24 cellular contexts compared by ENCODE assay signal in genomic region chr10:118311505-118311904, GRCh38. TPM values are rescaled to one million over a fixed set of nuclear protein-coding genes. Genes with fewer than 3 reads are reported as not detected.
DNase-seq lines count a peak whose midpoint lies in the region; ATAC-seq and TF ChIP-seq lines count a peak whose summit lies in the region.
"Had no signal": no experiment of that assay in that cellular context is flagged by ENCODE, and none has a peak within 500 bp of the region (broad histone marks: within the 10 kb centered on the region; RNA-seq: fewer than 3 reads in every experiment).

No MANE protein-coding gene starts in this region.

- H3K27ac Mint-ChIP-seq in chondrocyte (ENCODE audit: unreplicated experiment) (peak overlapping the region; percentile 69), nephron progenitor cell (peak overlapping the region; percentile 52), glutamatergic neuron (ENCODE audit: unreplicated experiment) (no peak overlapping the region)
- H3K27ac Mint-ChIP-seq: activated T-cell treated with anti-CD3 and anti-CD28 coated beads, Interleukin-2, amount 50 U/mL, for 72 hours; endodermal cell had no signal

- H3K4me3 Mint-ChIP-seq in chondrocyte (ENCODE audit: unreplicated experiment) (no peak overlapping the region), nephron progenitor cell (no peak overlapping the region), glutamatergic neuron (ENCODE audit: unreplicated experiment) (no peak overlapping the region)
- H3K4me3 Mint-ChIP-seq: activated T-cell treated with anti-CD3 and anti-CD28 coated beads, Interleukin-2, amount 50 U/mL, for 72 hours; CD14-positive monocyte; central memory CD8-positive, alpha-beta T cell; endodermal cell; nephron had no signal

- DNase-seq in LHCN-M2 (ENCODE audit: low read depth) (peak; percentile 25), chondrocyte (ENCODE audit: low spot score) (no peak), nephron progenitor cell (no peak), globus pallidus (ENCODE audit: low spot score) (no peak), glutamatergic neuron (no peak)
- DNase-seq in NK-92 treated with Interleukin-12 subunit alpha and Interleukin-12 subunit beta, amount 100 ng/mL, for 24 hours (lab: John Stamatoyannopoulos, UW) = no peak
- DNase-seq: activated CD4-positive, alpha-beta T cell treated with anti-CD3 and anti-CD28 coated beads, Interleukin-2, amount 50 U/mL, for 4 hours; activated T-cell treated with anti-CD3 and anti-CD28 coated beads, Interleukin-2, amount 50 U/mL, for 72 hours; dermis blood vessel endothelial cell; DND-41; endodermal cell; kidney glomerular epithelial cell; mucosa of descending colon; NCI-H1930; NCI-H510A treated with DMSO at 0.1 percent for 48 hours; OCI-M1; ovary; stimulated activated naive CD4-positive, alpha-beta T cell treated with Interleukin-2 at 50 U/mL for 16 hours; T-helper 2 cell had no signal

- ATAC-seq in GM21423 (IDR thresholded peaks at IDR 0.05; ENCODE audit: unreplicated experiment) = no peak
- ATAC-seq: activated CD4-positive, CD25-positive, alpha-beta regulatory T cell treated with anti-CD3 and anti-CD28 coated beads, Interleukin-2, amount 50 U/mL, for 24 hours; activated T-cell treated with anti-CD3 and anti-CD28 coated beads, Interleukin-2, amount 50 U/mL, for 72 hours; mucosa of descending colon had no signal

- H3K36me3 Mint-ChIP-seq in chondrocyte (ENCODE audit: low read depth) (peaks cover 18% of the 10 kb centered on the region), nephron progenitor cell (ENCODE audit: low read depth) (peaks cover 44% of the 10 kb centered on the region), glutamatergic neuron (ENCODE audit: unreplicated experiment) (no peaks in the 10 kb centered on the region)

- H3K27me3 Mint-ChIP-seq in chondrocyte (ENCODE audit: low read depth) (no peaks in the 10 kb centered on the region), nephron progenitor cell (ENCODE audit: low read depth, poor library complexity) (no peaks in the 10 kb centered on the region), glutamatergic neuron (ENCODE audit: unreplicated experiment) (peaks cover 1% of the 10 kb centered on the region)
- H3K27me3 Mint-ChIP-seq: central memory CD8-positive, alpha-beta T cell had no signal

- TF ChIP-seq CTCF in chondrocyte (IDR thresholded peaks at IDR 0.05) (no peak), nephron progenitor cell (IDR thresholded peaks at IDR 0.05) (no peak), glutamatergic neuron (IDR thresholded peaks at IDR 0.05; ENCODE audit: partially characterized antibody, unreplicated experiment) (no peak)

- H3K9me3 Mint-ChIP-seq in chondrocyte (ENCODE audit: low read depth) = no peaks in the 10 kb centered on the region
- no peaks in the 10 kb centered on the region for H3K9me3 Mint-ChIP-seq in nephron progenitor cell
- no peaks in the 10 kb centered on the region for H3K9me3 Mint-ChIP-seq in glutamatergic neuron (ENCODE audit: unreplicated experiment)
- H3K9me3 Mint-ChIP-seq: activated T-cell treated with anti-CD3 and anti-CD28 coated beads, Interleukin-2, amount 50 U/mL, for 72 hours; CD14-positive monocyte; central memory CD8-positive, alpha-beta T cell; endodermal cell; nephron had no signal

- H3K4me1 Mint-ChIP-seq in chondrocyte (ENCODE audit: low read depth) (peaks cover 21% of the 10 kb centered on the region), nephron progenitor cell (no peaks in the 10 kb centered on the region), glutamatergic neuron (ENCODE audit: low read depth, unreplicated experiment) (no peaks in the 10 kb centered on the region)
- H3K4me1 Mint-ChIP-seq: CD14-positive monocyte; central memory CD8-positive, alpha-beta T cell; endodermal cell had no signal

RNA-seq across cellular contexts. Expression of gene FAM204A, which starts 30.6 kb away (rescaled TPM):
- total RNA-seq in LHCN-M2 (2014; rRNA removed) (69.2 and 69.9 TPM in 2 replicates), chondrocyte (54.4 to 76.2 TPM (median 63.2 TPM) in 3 replicates), glutamatergic neuron (ENCODE audit: unreplicated experiment) (43.6 TPM)
- polyA plus RNA-seq in LHCN-M2 (2012) = 32.5 TPM
